9 cellular contexts compared by ENCODE assay signal in the genomic region with DNA sequence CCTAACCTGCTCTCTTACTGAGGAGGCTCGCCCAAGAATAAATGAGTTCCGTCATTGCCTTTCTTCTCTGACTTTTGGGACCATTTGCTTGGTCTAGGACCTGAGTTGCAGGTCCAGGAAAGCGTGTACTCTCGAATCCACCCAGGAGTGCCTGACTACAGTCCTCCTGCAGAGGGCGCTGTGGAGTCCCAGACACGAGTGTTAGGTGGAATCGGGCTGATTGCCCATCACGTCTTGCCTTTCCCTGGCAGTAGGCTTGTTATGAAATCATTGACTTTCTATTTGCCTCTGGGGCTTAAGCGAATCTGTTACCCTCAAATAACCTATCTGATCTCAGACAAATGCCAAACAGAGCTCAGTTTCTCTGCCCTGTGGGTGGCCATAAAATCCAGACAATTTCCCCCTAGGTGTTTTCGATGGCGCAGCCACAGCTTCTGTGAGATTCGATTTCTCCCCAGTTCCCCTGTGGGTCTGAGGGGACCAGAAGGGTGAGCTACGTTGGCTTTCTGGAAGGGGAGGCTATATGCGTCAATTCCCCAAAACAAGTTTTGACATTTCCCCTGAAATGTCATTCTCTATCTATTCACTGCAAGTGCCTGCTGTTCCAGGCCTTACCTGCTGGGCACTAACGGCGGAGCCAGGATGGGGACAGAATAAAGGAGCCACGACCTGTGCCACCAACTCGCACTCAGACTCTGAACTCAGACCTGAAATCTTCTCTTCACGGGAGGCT. TPM values are rescaled to one million over a fixed set of nuclear protein-coding genes. Genes with fewer than 3 reads are reported as not detected.
DNase-seq lines count a peak whose midpoint lies in the region; ATAC-seq and TF ChIP-seq lines count a peak whose summit lies in the region.
"Had no signal": no experiment of that assay in that cellular context is flagged by ENCODE, and none has a peak within 500 bp of the region (broad histone marks: within the 10 kb centered on the region; RNA-seq: fewer than 3 reads in every experiment).

A gene with protein sequence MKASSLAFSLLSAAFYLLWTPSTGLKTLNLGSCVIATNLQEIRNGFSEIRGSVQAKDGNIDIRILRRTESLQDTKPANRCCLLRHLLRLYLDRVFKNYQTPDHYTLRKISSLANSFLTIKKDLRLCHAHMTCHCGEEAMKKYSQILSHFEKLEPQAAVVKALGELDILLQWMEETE (plus strand): TSS at position 685 of the 733 bp plus-strand sequence. CDS start 230 bp downstream, outside the sequence.

- no peak within 1 kb of the TSS for H4K91ac ChIP-seq in mesenchymal stem cell (ENCODE audit: low read length)

- ATAC-seq in GM21381 (IDR thresholded peaks at IDR 0.05; ENCODE audit: unreplicated experiment), result no peak

- H2BK12ac ChIP-seq in mesenchymal stem cell (ENCODE audit: low read length in 2 of 2), result no peak within 1 kb of the TSS

- no peak within 1 kb of the TSS for H3K14ac ChIP-seq in mesenchymal stem cell (ENCODE audit: low read length in 2 of 2)

- no peak within 1 kb of the TSS for H3K27ac ChIP-seq in mesenchymal stem cell (ENCODE audit: low read length, poor library complexity, severe bottlenecking)

- H3K4me2 ChIP-seq in mesenchymal stem cell (ENCODE audit: low read length, poor library complexity, severe bottlenecking), result no peak within 1 kb of the TSS

- no peak within 1 kb of the TSS for H3K18ac ChIP-seq in mesenchymal stem cell (ENCODE audit: low read depth in 1 of 2, low read length in 2 of 2)

- H3K4me1 ChIP-seq in mesenchymal stem cell (ENCODE audit: control insufficient read depth, insufficient read depth, low read depth, low read length), result no peaks in the 10 kb centered on the region

- H4K8ac ChIP-seq in mesenchymal stem cell (ENCODE audit: low read length), result no peak within 1 kb of the TSS

- peak; percentile 86 for TF ChIP-seq CTCF in GM13977 (IDR thresholded peaks at IDR 0.05; ENCODE audit: extremely low read depth, insufficient read depth, missing control alignments)

- WGBS in mesenchymal stem cell, result 52% methylated on average over 19 of the region's 19 CpGs

- H3K9ac ChIP-seq in mesenchymal stem cell (ENCODE audit: low read length), result no peak within 1 kb of the TSS

- H3K27me3 ChIP-seq in mesenchymal stem cell (ENCODE audit: control insufficient read depth in 1 of 2, insufficient read depth in 1 of 2, low read length in 2 of 2), result peaks cover 8 to 46% of the 10 kb centered on the region in 2 experiments

- H3K36me3 ChIP-seq in mesenchymal stem cell (ENCODE audit: control insufficient read depth in 1 of 2, insufficient read depth in 2 of 2, low read depth in 1 of 2, low read length in 2 of 2), result no peaks in the 10 kb centered on the region

- H3K23ac ChIP-seq in mesenchymal stem cell (ENCODE audit: low read length in 2 of 2), result no peak within 1 kb of the TSS

- no peak within 1 kb of the TSS for H3K4ac ChIP-seq in mesenchymal stem cell (ENCODE audit: low read depth in 1 of 2, low read length in 2 of 2)

- peak; percentile 76 for DNase-seq in A172 (ENCODE audit: low spot score)
- DNase-seq in GM13977 (ENCODE audit: low spot score), result peak; percentile 52
- DNase-seq in NCI-H2196 (lab: John Stamatoyannopoulos, UW; ENCODE audit: unreplicated experiment), result peak; percentile 87
- DNase-seq in activated CD4-positive, alpha-beta T cell treated with anti-CD3 and anti-CD28 coated beads, Interleukin-2, amount 50 U/mL, for 4 hours, result peak; percentile 84 to 86
- peak; percentile 88 for DNase-seq in effector CD8-positive, alpha-beta T cell (lab: John Stamatoyannopoulos, UW)
- peak; percentile 64 for DNase-seq in mesenchymal stem cell
- peak; percentile 78 to 79 for DNase-seq in stimulated activated CD8-positive, alpha-beta memory T cell treated with anti-CD3 and anti-CD28 coated beads, Interleukin-4, amount 100 ng/mL, for 1 hour (ENCODE audit: low read depth in 2 of 2, low spot score in 1 of 2)

- H2BK5ac ChIP-seq in mesenchymal stem cell (ENCODE audit: low read depth, low read length, poor library complexity, severe bottlenecking), result no peak within 1 kb of the TSS

- H2BK120ac ChIP-seq in mesenchymal stem cell (ENCODE audit: low read depth, low read length), result no peak within 1 kb of the TSS

- H2AFZ ChIP-seq in mesenchymal stem cell (ENCODE audit: low read depth, low read length), result no peak within 1 kb of the TSS

- no peaks in the 10 kb centered on the region for H3K9me3 ChIP-seq in mesenchymal stem cell (ENCODE audit: control insufficient read depth, low read length)

- H2AK5ac ChIP-seq in mesenchymal stem cell (ENCODE audit: low read length, severe bottlenecking), result no peak within 1 kb of the TSS

- H3K79me1 ChIP-seq in mesenchymal stem cell (replicated peaks; ENCODE audit: low read length, poor library complexity, severe bottlenecking), result no peaks in the 10 kb centered on the region

- no peak within 1 kb of the TSS for H3K4me3 ChIP-seq in mesenchymal stem cell (ENCODE audit: insufficient read depth in 1 of 2, low read depth in 1 of 2, low read length in 2 of 2)

- H2BK15ac ChIP-seq in mesenchymal stem cell (ENCODE audit: low read depth, poor library complexity, severe bottlenecking), result no peak within 1 kb of the TSS

- in situ Hi-C loops in GM13977 (cut with MboI; ENCODE audit: low pct_unique_long_range_greater_than_20kb, low sequenced_read_pairs, unreplicated experiment), result no loop called here

RNA-seq across cellular contexts. Expression of the gene that starts here (rescaled TPM):
- not detected in 2 replicates for total RNA-seq in A172 (2014; rRNA removed; shearing (Covaris generic))
- polyA plus RNA-seq in mesenchymal stem cell (2013, experiment 1 of 2), result not detected
- not detected for polyA plus RNA-seq in mesenchymal stem cell (2013, experiment 2 of 2)
- total RNA-seq: temporal lobe had no signal

Comparison
In these comparisons a context has a peak if more than half of its experiments do, and no peak if none do; other contexts are left out.
1. Peak in DNase-seq in A172; RNA of the gene not detected or under 1 TPM.